In the genomic region with DNA sequence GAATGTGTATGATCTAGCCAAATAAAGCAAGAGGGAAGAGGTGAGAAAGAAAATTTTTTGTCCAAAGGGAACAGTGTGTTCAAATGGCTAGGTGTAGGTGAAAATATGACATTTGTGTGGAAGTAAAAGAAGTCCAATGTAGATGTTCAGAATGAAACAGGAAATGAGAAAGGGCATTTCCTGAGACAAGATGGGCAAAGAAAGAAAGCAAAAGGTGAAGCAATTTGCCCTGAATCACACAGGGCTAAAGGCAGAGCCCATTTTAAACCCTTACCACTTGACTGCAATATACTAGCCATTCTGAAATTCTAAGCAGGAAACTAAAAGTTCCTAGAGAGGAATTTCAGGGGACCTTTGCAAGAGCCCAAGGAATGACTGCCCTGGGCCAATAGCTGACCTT, we compare ENCODE assay signal across 17 cellular contexts. TPM values are rescaled to one million over a fixed set of nuclear protein-coding genes. Genes with fewer than 3 reads are reported as not detected.
DNase-seq lines count a peak whose midpoint lies in the region; ATAC-seq, FAIRE-seq and TF ChIP-seq lines count a peak whose summit lies in the region.
"Had no signal": no experiment of that assay in that cellular context is flagged by ENCODE, and none has a peak within 500 bp of the region (broad histone marks: within the 10 kb centered on the region; RNA-seq: fewer than 3 reads in every experiment).

No MANE protein-coding gene starts in this region.

- DNase-seq in EH (ENCODE audit: low read depth) (peak; percentile 9), GM12891 (ENCODE audit: insufficient read length, low spot score) (no peak), PC-3 (no peak), RWPE1 (ENCODE audit: low spot score) (no peak), hepatocyte (ENCODE audit: low spot score) (no peak)
- DNase-seq in activated naive CD4-positive, alpha-beta T cell treated with anti-CD3 and anti-CD28 coated beads for 36 hours, result no peak
- DNase-seq: ACHN; DMS79; H7; NCI-H1105; NCI-H2081 treated with DMSO at 0.1 percent for 48 hours; NK-92 treated with Interleukin-12 subunit alpha and Interleukin-12 subunit beta, amount 100 ng/mL, for 24 hours; RPMI8226; SJCRH30 had no signal

- no peak overlapping the region for H3K9ac ChIP-seq in PC-3 (ENCODE audit: low read length)

- intact Hi-C loops in PC-3 (cut with micrococcal nuclease), result no loop called here
- intact Hi-C loops in activated naive CD4-positive, alpha-beta T cell treated with anti-CD3 and anti-CD28 coated beads for 36 hours (cut with micrococcal nuclease), result no loop called here

- ATAC-seq in HG02610 (IDR thresholded peaks at IDR 0.05; ENCODE audit: unreplicated experiment) (peak; percentile 48), PC-3 (no peak), GM21529 (IDR thresholded peaks at IDR 0.05; ENCODE audit: unreplicated experiment) (no peak)

- H3K9me3 Mint-ChIP-seq in activated naive CD4-positive, alpha-beta T cell treated with anti-CD3 and anti-CD28 coated beads for 36 hours, result peaks cover 2% of the 10 kb centered on the region

- POLR2A ChIA-PET in PC-3 (lab: Charles Lee; ENCODE audit: unreplicated experiment) (no interaction called here), RWPE1 (lab: Yijun Ruan, JAX; ENCODE audit: low non-redundant PET) (no interaction called here)

- CTCF ChIA-PET in PC-3 (lab: Charles Lee), result no interaction called here
- CTCF ChIA-PET in RWPE1 (lab: Yijun Ruan, JAX), result no interaction called here
- CTCF ChIA-PET in activated naive CD4-positive, alpha-beta T cell treated with anti-CD3 and anti-CD28 coated beads for 36 hours (lab: Charles Lee), result no interaction called here

- H4K20me1 ChIP-seq in PC-3 (ENCODE audit: low read length) (no peaks in the 10 kb centered on the region; the same call in 1 of the 2 replicates), hepatocyte (ENCODE audit: insufficient read depth, poor library complexity, severe bottlenecking) (no peaks in the 10 kb centered on the region)

- H3K9me3 ChIP-seq in PC-3 (ENCODE audit: low read length) (no peaks in the 10 kb centered on the region), hepatocyte (ENCODE audit: low read depth) (no peaks in the 10 kb centered on the region)
- H3K9me3 ChIP-seq: SJCRH30 had no signal

- H3K27me3 ChIP-seq in PC-3 (ENCODE audit: low read length), result no peaks in the 10 kb centered on the region
- no peaks in the 10 kb centered on the region for H3K27me3 ChIP-seq in hepatocyte
- H3K27me3 ChIP-seq: SJCRH30 had no signal

- H3K9me2 ChIP-seq in PC-3 (replicated peaks; ENCODE audit: low read length), result no peaks in the 10 kb centered on the region
- peaks cover 3% of the 10 kb centered on the region for H3K9me2 ChIP-seq in hepatocyte (replicated peaks; ENCODE audit: insufficient read depth)

- H2AFZ ChIP-seq in PC-3 (ENCODE audit: low read length) (0 out of 2 replicates have a peak overlapping the region, but pooled peaks have one; percentile 13), hepatocyte (no peak overlapping the region)

- H3K4me3 Mint-ChIP-seq in activated naive CD4-positive, alpha-beta T cell treated with anti-CD3 and anti-CD28 coated beads for 36 hours, result no peak overlapping the region

- TF ChIP-seq CTCF in PC-3 (conservative IDR thresholded peaks at IDR 0.05; ENCODE audit: low read depth, low read length) (no peak), RWPE1 (conservative IDR thresholded peaks at IDR 0.05; ENCODE audit: low read depth) (no peak), hepatocyte (IDR thresholded peaks at IDR 0.05; ENCODE audit: poor library complexity) (no peak)

- BruUV-seq in PC-3 (replicated peaks; lab: Mats Ljungman, UMichigan), result no TSS peak

- H3K36me3 ChIP-seq in PC-3 (ENCODE audit: low read depth, low read length), result peaks cover 13% of the 10 kb centered on the region
- H3K36me3 ChIP-seq in hepatocyte (replicated peaks; ENCODE audit: insufficient read depth, low read depth), result no peaks in the 10 kb centered on the region

- no peak for TF ChIP-seq POLR2A in GM12891 (IDR thresholded peaks at IDR 0.05; ENCODE audit: low read depth, low read length)

- H3F3A ChIP-seq in PC-3 (ENCODE audit: low read length, unreplicated experiment), result peaks cover 8% of the 10 kb centered on the region

- H3K79me2 ChIP-seq in PC-3 (ENCODE audit: low read length), result peaks cover 31% of the 10 kb centered on the region
- peaks cover 27% of the 10 kb centered on the region for H3K79me2 ChIP-seq in hepatocyte

- H3K27me3 Mint-ChIP-seq in activated naive CD4-positive, alpha-beta T cell treated with anti-CD3 and anti-CD28 coated beads for 36 hours (ENCODE audit: low read depth), result no peaks in the 10 kb centered on the region

- H3K36me3 Mint-ChIP-seq in activated naive CD4-positive, alpha-beta T cell treated with anti-CD3 and anti-CD28 coated beads for 36 hours (ENCODE audit: low read depth), result peaks cover 13% of the 10 kb centered on the region

- peaks cover 19% of the 10 kb centered on the region for H3K4me1 Mint-ChIP-seq in activated naive CD4-positive, alpha-beta T cell treated with anti-CD3 and anti-CD28 coated beads for 36 hours (ENCODE audit: low read depth)

- H3K27ac Mint-ChIP-seq in activated naive CD4-positive, alpha-beta T cell treated with anti-CD3 and anti-CD28 coated beads for 36 hours, result no peak overlapping the region

- FAIRE-seq in GM12891 (lab: Jason Lieb, UNC), result peak; percentile 26

- H3K27ac ChIP-seq in PC-3 (ENCODE audit: low read length) (no peak overlapping the region), RWPE1 (no peak overlapping the region), hepatocyte (no peak overlapping the region)
- H3K27ac ChIP-seq: C4-2B, SJCRH30 had no signal

- H3K4me1 ChIP-seq in PC-3 (ENCODE audit: insufficient read depth, low read length) (peaks cover 38% of the 10 kb centered on the region), hepatocyte (ENCODE audit: insufficient read depth) (no peaks in the 10 kb centered on the region)
- H3K4me1 ChIP-seq: SJCRH30 had no signal

- H3K4me3 ChIP-seq in PC-3 (ENCODE audit: low read length) (no peak overlapping the region), hepatocyte (no peak overlapping the region)
- H3K4me3 ChIP-seq: SJCRH30 had no signal

- H3K4me2 ChIP-seq in PC-3 (ENCODE audit: low read length) (no peak overlapping the region), hepatocyte (no peak overlapping the region)

TF ChIP-seq in GM12891, 5 proteins besides CTCF, POLR2A, EP300 and RAD21:
- TF ChIP-seq POLR2AphosphoS5 (IDR thresholded peaks at IDR 0.05; ENCODE audit: low read depth, low read length) (no peak), SPI1 (IDR thresholded peaks at IDR 0.05; ENCODE audit: low read depth, low read length) (peak; percentile 66)
TF ChIP-seq in GM12891: peak in this region for 1.

RNA-seq across cellular contexts. Expression of gene CLOCK, which starts 36.0 kb away (rescaled TPM):
- polyA plus RNA-seq in GM12891 (2012; ENCODE audit: low read depth, missing spikeins), result 3.3 TPM
- total RNA-seq in PC-3 (2014; rRNA removed) (36.3 and 39.7 TPM in 2 replicates), hepatocyte (26.2 and 29.3 TPM in 2 replicates)
- 1 to 10 TPM; 8.1 to 8.5 TPM for total RNA-seq in activated naive CD4-positive, alpha-beta T cell treated with anti-CD3 and anti-CD28 coated beads for 36 hours
- 9.6 and 10.4 TPM in 2 replicates for polyA plus RNA-seq in hepatocyte
